ENCODE assay signal across 24 cellular contexts in genomic region chr13:94173312-94173854, GRCh38.
A peak's percentile ranks its signal among the peaks of the same experiment; 100 is the strongest.
DNase-seq lines count a peak whose midpoint lies in the region; ATAC-seq and TF ChIP-seq lines count a peak whose summit lies in the region.
"Had no signal": no experiment of that assay in that cellular context is flagged by ENCODE, and none has a peak within 500 bp of the region (broad histone marks: within the 10 kb centered on the region; RNA-seq: fewer than 3 reads in every experiment).

No MANE protein-coding gene starts in this region.

- peak; percentile 76 for TF ChIP-seq CTCF in chondrocyte (IDR thresholded peaks at IDR 0.05)
- TF ChIP-seq CTCF in osteoblast (IDR thresholded peaks at IDR 0.05; ENCODE audit: extremely low read depth, low read depth, low read length) = peak; percentile 66

- ATAC-seq in GM19467 (IDR thresholded peaks at IDR 0.05; ENCODE audit: unreplicated experiment) = no peak
- no peak for ATAC-seq in sciatic nerve
- ATAC-seq: activated naive CD8-positive, alpha-beta T cell treated with anti-CD3 and anti-CD28 coated beads, Interleukin-2, amount 50 U/mL, for 24 hours; naive thymus-derived CD4-positive, alpha-beta T cell; stimulated activated naive B cell treated with anti-CD40 and anti-IgM and Interleukin-4, amounts not matched to agents 10 μg/mL and 1 μg/mL and 100 μg/mL, for 72 hours had no signal

- peak overlapping the region; percentile 26 for H3K4me2 ChIP-seq in osteoblast (ENCODE audit: insufficient read depth, low read length)

- H3K27ac ChIP-seq in osteoblast (ENCODE audit: low read depth, low read length) = peak overlapping the region; percentile 84
- H3K27ac ChIP-seq: cardiac muscle cell, epithelial cell of prostate, HL-60 had no signal

- H3K36me3 Mint-ChIP-seq in chondrocyte (ENCODE audit: low read depth) = no peaks in the 10 kb centered on the region
- H3K36me3 Mint-ChIP-seq: memory B cell; naive thymus-derived CD4-positive, alpha-beta T cell; stimulated activated naive B cell treated with anti-CD40 and anti-IgM and Interleukin-4, amounts not matched to agents 10 μg/mL and 1 μg/mL and 100 μg/mL, for 72 hours had no signal

- peaks cover 79% of the 10 kb centered on the region for H3K4me1 Mint-ChIP-seq in chondrocyte (ENCODE audit: low read depth)
- H3K4me1 Mint-ChIP-seq: activated naive CD8-positive, alpha-beta T cell treated with anti-CD3 and anti-CD28 coated beads, Interleukin-2, amount 50 U/mL, for 24 hours; memory B cell; stimulated activated naive B cell treated with anti-CD40 and anti-IgM and Interleukin-4, amounts not matched to agents 10 μg/mL and 1 μg/mL and 100 μg/mL, for 72 hours had no signal

- intact Hi-C loops in sciatic nerve (cut with DNase I) = no loop called here

- no peaks in the 10 kb centered on the region for H3K27me3 Mint-ChIP-seq in chondrocyte (ENCODE audit: low read depth)
- H3K27me3 Mint-ChIP-seq: activated naive CD8-positive, alpha-beta T cell treated with anti-CD3 and anti-CD28 coated beads, Interleukin-2, amount 50 U/mL, for 24 hours; memory B cell had no signal

- H3K27me3 ChIP-seq in osteoblast (ENCODE audit: insufficient read depth, low read length) = no peaks in the 10 kb centered on the region
- H3K27me3 ChIP-seq: cardiac muscle cell, right lobe of liver had no signal

- H3K27ac Mint-ChIP-seq in chondrocyte (ENCODE audit: unreplicated experiment) = peak overlapping the region; percentile 77
- H3K27ac Mint-ChIP-seq: activated naive CD8-positive, alpha-beta T cell treated with anti-CD3 and anti-CD28 coated beads, Interleukin-2, amount 50 U/mL, for 24 hours; CD8-positive, alpha-beta memory T cell; memory B cell; naive thymus-derived CD4-positive, alpha-beta T cell; stimulated activated naive B cell treated with anti-CD40 and anti-IgM and Interleukin-4, amounts not matched to agents 10 μg/mL and 1 μg/mL and 100 μg/mL, for 72 hours had no signal

- no peak overlapping the region for H3K4me3 Mint-ChIP-seq in chondrocyte (ENCODE audit: unreplicated experiment)
- H3K4me3 Mint-ChIP-seq: activated naive CD8-positive, alpha-beta T cell treated with anti-CD3 and anti-CD28 coated beads, Interleukin-2, amount 50 U/mL, for 24 hours; CD8-positive, alpha-beta memory T cell; memory B cell; naive thymus-derived CD4-positive, alpha-beta T cell; stimulated activated naive B cell treated with anti-CD40 and anti-IgM and Interleukin-4, amounts not matched to agents 10 μg/mL and 1 μg/mL and 100 μg/mL, for 72 hours had no signal

- no peaks in the 10 kb centered on the region for H4K20me1 ChIP-seq in osteoblast (ENCODE audit: insufficient read depth, low read length)

- H3K4me3 ChIP-seq in osteoblast (ENCODE audit: insufficient read depth, low read length) = no peak overlapping the region
- H3K4me3 ChIP-seq: cardiac muscle cell, right lobe of liver had no signal

- H3K4me1 ChIP-seq in osteoblast (ENCODE audit: insufficient read depth, low read length) = peaks cover 42% of the 10 kb centered on the region

- H3K79me2 ChIP-seq in osteoblast (ENCODE audit: insufficient read depth, low read length) = no peaks in the 10 kb centered on the region

- no peaks in the 10 kb centered on the region for H3K9me3 ChIP-seq in osteoblast (ENCODE audit: low read depth, low read length)
- H3K9me3 ChIP-seq: right lobe of liver had no signal

- H2AFZ ChIP-seq in osteoblast (ENCODE audit: low read length) = peak overlapping the region; percentile 12

- H3K9me3 Mint-ChIP-seq in chondrocyte (ENCODE audit: low read depth) = peaks cover 3% of the 10 kb centered on the region
- H3K9me3 Mint-ChIP-seq: activated naive CD8-positive, alpha-beta T cell treated with anti-CD3 and anti-CD28 coated beads, Interleukin-2, amount 50 U/mL, for 24 hours; CD8-positive, alpha-beta memory T cell; memory B cell; naive thymus-derived CD4-positive, alpha-beta T cell; stimulated activated naive B cell treated with anti-CD40 and anti-IgM and Interleukin-4, amounts not matched to agents 10 μg/mL and 1 μg/mL and 100 μg/mL, for 72 hours had no signal

- peak; percentile 18 for DNase-seq in EH (ENCODE audit: low read depth)
- peak; percentile 92 for DNase-seq in LHCN-M2 (ENCODE audit: low read depth)
- no peak for DNase-seq in chondrocyte (ENCODE audit: low spot score)
- peak; percentile 41 for DNase-seq in osteoblast (ENCODE audit: insufficient read length, low spot score, missing footprints)
- DNase-seq in sciatic nerve (ENCODE audit: low spot score) = no peak
- no peak for DNase-seq in central memory CD4-positive, alpha-beta T cell
- DNase-seq in activated CD4-positive, alpha-beta T cell treated with anti-CD3 and anti-CD28 coated beads, Interleukin-2, amount 50 U/mL, for 48 hours = no peak
- DNase-seq: activated CD4-positive, alpha-beta T cell treated with anti-CD3 and anti-CD28 coated beads, Interleukin-2, amount 50 U/mL, for 1 hour; activated CD8-positive, alpha-beta memory T cell treated with anti-CD3 and anti-CD28 coated beads, Interleukin-2, amount 50 U/mL, for 4 hours; activated effector memory CD4-positive, alpha-beta T cell treated with Interleukin-2 at 50 U/mL for 16 hours; activated naive CD8-positive, alpha-beta T cell treated with anti-CD3 and anti-CD28 coated beads, Interleukin-2, amount 50 U/mL, for 24 hours; CD8-positive, alpha-beta memory T cell; DMS53; naive thymus-derived CD4-positive, alpha-beta T cell; NCI-H187; NCI-H774; right lobe of liver; SHP77 treated with DMSO at 0.1 percent for 48 hours; stimulated activated naive B cell treated with anti-CD40 and anti-IgM and Interleukin-4, amounts not matched to agents 10 μg/mL and 1 μg/mL and 100 μg/mL, for 72 hours had no signal

- no peaks in the 10 kb centered on the region for H3K36me3 ChIP-seq in osteoblast (ENCODE audit: insufficient read depth, low read length)
- H3K36me3 ChIP-seq: cardiac muscle cell, right lobe of liver had no signal

Comparison
In these comparisons a context has a peak if more than half of its experiments do, and no peak if none do; other contexts are left out.
1. DNase-seq: peak in EH (single experiment), LHCN-M2 (single experiment) and osteoblast (single experiment); none in chondrocyte (single experiment), sciatic nerve (single experiment), central memory CD4-positive, alpha-beta T cell (single experiment) and activated CD4-positive, alpha-beta T cell treated with anti-CD3 and anti-CD28 coated beads, Interleukin-2, amount 50 U/mL, for 48 hours (0 of 2).